In the genomic region with DNA sequence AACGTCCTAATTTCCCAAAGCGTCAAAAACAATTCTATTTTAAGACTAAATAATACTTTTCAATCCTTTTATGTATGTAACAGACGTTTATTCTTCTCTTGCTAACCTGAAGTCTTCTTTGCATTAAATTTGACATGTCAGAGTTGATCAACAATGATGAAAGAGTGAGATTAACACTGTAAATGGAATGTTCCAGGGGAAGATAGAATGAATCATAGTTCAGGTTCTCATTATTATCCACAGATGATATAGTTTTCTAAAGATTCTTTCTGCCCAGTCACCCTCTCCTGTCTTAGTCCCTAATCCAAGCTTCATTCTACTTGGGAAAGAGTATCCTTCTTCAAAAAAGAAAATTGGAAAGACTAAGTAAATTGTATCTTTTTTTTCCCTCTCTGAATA, we compare ENCODE assay signal across 1 cellular context.
TF ChIP-seq lines count a peak whose summit lies in the region.

No MANE protein-coding gene starts in this region.

TF ChIP-seq in SK-N-SH, 30 proteins besides CTCF, POLR2A, EP300 and RAD21 (continued from another document):
- TF ChIP-seq POLR2AphosphoS5 (IDR thresholded peaks at IDR 0.05; ENCODE audit: low read depth, low read length), result peak; percentile 43; the same call in 1 of the 2 replicates
- no peak for TF ChIP-seq SIN3A (IDR thresholded peaks at IDR 0.05; ENCODE audit: borderline replicate concordance, low read depth, low read length)
- peak; percentile 87 for TF ChIP-seq TCF12 (IDR thresholded peaks at IDR 0.05)
- TF ChIP-seq RXRA (IDR thresholded peaks at IDR 0.05; ENCODE audit: borderline replicate concordance, low read depth), result no peak
- TF ChIP-seq RCOR1 (IDR thresholded peaks at IDR 0.05; ENCODE audit: low read length), result no peak
- TF ChIP-seq, protein P1, sequence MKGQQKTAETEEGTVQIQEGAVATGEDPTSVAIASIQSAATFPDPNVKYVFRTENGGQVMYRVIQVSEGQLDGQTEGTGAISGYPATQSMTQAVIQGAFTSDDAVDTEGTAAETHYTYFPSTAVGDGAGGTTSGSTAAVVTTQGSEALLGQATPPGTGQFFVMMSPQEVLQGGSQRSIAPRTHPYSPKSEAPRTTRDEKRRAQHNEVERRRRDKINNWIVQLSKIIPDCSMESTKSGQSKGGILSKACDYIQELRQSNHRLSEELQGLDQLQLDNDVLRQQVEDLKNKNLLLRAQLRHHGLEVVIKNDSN (IDR thresholded peaks at IDR 0.05; ENCODE audit: borderline replicate concordance, low read depth), result no peak
- TF ChIP-seq, protein P2, sequence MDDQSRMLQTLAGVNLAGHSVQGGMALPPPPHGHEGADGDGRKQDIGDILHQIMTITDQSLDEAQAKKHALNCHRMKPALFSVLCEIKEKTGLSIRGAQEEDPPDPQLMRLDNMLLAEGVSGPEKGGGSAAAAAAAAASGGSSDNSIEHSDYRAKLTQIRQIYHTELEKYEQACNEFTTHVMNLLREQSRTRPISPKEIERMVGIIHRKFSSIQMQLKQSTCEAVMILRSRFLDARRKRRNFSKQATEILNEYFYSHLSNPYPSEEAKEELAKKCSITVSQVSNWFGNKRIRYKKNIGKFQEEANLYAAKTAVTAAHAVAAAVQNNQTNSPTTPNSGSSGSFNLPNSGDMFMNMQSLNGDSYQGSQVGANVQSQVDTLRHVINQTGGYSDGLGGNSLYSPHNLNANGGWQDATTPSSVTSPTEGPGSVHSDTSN (IDR thresholded peaks at IDR 0.05), result peak; percentile 91
- TF ChIP-seq MEF2A (IDR thresholded peaks at IDR 0.05; ENCODE audit: borderline replicate concordance, low read depth), result 0 out of 2 replicates have a peak, but pooled peaks have one; percentile 36
- peak; percentile 77; the same call in 1 of the 2 replicates for TF ChIP-seq FOSL2 (IDR thresholded peaks at IDR 0.05; ENCODE audit: borderline replicate concordance, low read depth)
TF ChIP-seq in SK-N-SH: peak in this region for 6.
